ENCODE assay signal across 9 cellular contexts in the genomic region with DNA sequence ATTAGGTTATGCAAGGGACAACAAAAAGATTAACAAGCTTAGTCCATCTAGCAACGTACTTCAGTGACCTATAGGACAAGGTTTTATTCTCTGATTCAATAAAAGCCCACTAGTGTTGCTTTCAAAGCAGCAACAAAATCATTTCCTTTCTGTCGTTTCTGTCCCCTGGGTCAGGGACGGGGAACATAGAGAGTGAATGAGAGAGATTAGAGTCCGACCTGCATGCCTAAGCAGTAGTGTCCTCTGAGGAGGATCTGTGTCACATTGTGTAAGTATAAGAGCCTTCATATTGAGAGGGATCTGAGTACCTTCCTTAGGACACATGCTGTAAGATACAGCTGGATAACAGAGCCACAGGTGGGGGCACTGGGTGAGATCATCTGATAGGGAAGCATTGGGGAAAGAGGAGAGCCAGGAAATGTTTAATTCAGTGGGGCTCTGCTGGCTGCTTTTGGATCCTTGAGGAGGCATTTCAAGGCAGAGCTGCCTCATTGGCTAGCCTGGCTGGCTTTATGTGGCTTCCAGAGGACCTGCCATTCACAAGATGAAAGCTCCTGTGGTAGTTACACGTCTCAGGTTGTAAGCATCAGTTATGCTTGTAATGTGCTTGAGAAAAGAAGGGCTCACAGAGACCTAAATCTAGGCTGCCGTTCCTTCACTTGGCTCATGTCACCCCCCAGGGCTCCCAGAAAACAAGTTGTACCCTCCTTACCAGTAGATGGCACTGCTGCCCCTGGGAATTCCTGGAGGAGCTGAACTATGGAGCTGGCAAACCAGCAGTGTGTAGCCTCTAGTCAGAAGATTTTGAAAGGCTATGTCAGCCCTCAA. TPM values are rescaled to one million over a fixed set of nuclear protein-coding genes. Genes with fewer than 3 reads are reported as not detected.
A peak's percentile ranks its signal among the peaks of the same experiment; 100 is the strongest.
DNase-seq lines count a peak whose midpoint lies in the region; ATAC-seq and TF ChIP-seq lines count a peak whose summit lies in the region.
"Had no signal": no experiment of that assay in that cellular context is flagged by ENCODE, and none has a peak within 500 bp of the region (broad histone marks: within the 10 kb centered on the region; RNA-seq: fewer than 3 reads in every experiment).

No MANE protein-coding gene starts in this region.

- H3K27ac Mint-ChIP-seq in chondrocyte (ENCODE audit: unreplicated experiment), result no peak overlapping the region
- no peak overlapping the region for H3K27ac Mint-ChIP-seq in stimulated activated naive CD8-positive, alpha-beta T cell treated with anti-CD3 and anti-CD28 coated beads, Interleukin-15, amount 100 ng/mL, for 72 hours
- H3K27ac Mint-ChIP-seq: memory B cell had no signal

- H3K9ac ChIP-seq in OCI-LY1 (ENCODE audit: low read length), result no peak overlapping the region

- POLR2A ChIA-PET in GM10248 (lab: Yijun Ruan, JAX), result no interaction called here

- DNase-seq in 8988T (peak; percentile 76), GM10248 (ENCODE audit: extremely low spot score) (peak; percentile 61), chondrocyte (ENCODE audit: low spot score) (peak; percentile 55), left kidney (ENCODE audit: low read depth, low spot score) (peak; percentile 93)
- DNase-seq in Jurkat, Clone E6-1 (ENCODE audit: low read depth, low spot score), result peak; percentile 19
- DNase-seq in stimulated activated naive CD8-positive, alpha-beta T cell treated with anti-CD3 and anti-CD28 coated beads, Interleukin-15, amount 100 ng/mL, for 72 hours, result peak; percentile 10 to 45

- no peaks in the 10 kb centered on the region for H3K4me1 ChIP-seq in OCI-LY1 (ENCODE audit: insufficient read depth, low read length, severe bottlenecking)

- H3K27me3 ChIP-seq in OCI-LY1 (ENCODE audit: insufficient read depth, low read length), result peaks cover 6% of the 10 kb centered on the region; the same call in 1 of the 2 replicates

- peaks cover 26% of the 10 kb centered on the region for H3K27me3 Mint-ChIP-seq in chondrocyte (ENCODE audit: low read depth)
- peaks cover 53% of the 10 kb centered on the region for H3K27me3 Mint-ChIP-seq in stimulated activated naive CD8-positive, alpha-beta T cell treated with anti-CD3 and anti-CD28 coated beads, Interleukin-15, amount 100 ng/mL, for 72 hours

- H3K79me2 ChIP-seq in OCI-LY1 (ENCODE audit: insufficient read depth, low read length), result no peaks in the 10 kb centered on the region

- H3K4me3 ChIP-seq in Jurkat, Clone E6-1 (ENCODE audit: low read length), result no peak overlapping the region
- no peak overlapping the region for H3K4me3 ChIP-seq in OCI-LY1 (ENCODE audit: low read depth, low read length, poor library complexity, severe bottlenecking)

- TF ChIP-seq CTCF in GM10248 (IDR thresholded peaks at IDR 0.05; ENCODE audit: control extremely low read depth, extremely low read depth, low read depth, missing control alignments) (peak; percentile 68), OCI-LY1 (IDR thresholded peaks at IDR 0.05; ENCODE audit: low read length) (peak; percentile 73), chondrocyte (IDR thresholded peaks at IDR 0.05) (peak; percentile 92)

- H3K27ac ChIP-seq in OCI-LY1 (ENCODE audit: low read depth, low read length, poor library complexity, severe bottlenecking), result no peak overlapping the region

- CTCF ChIA-PET in GM10248 (lab: Yijun Ruan, JAX), result interaction anchor here (0.8 to 3.6 kb wide), 26 partner anchors 9 to 845 kb away, joined by 3 to 33 read pairs (median 4); no protein-coding TSS in a partner anchor

- H2AFZ ChIP-seq in OCI-LY1 (ENCODE audit: low read length), result no peak overlapping the region

- H3K9me3 ChIP-seq in OCI-LY1 (ENCODE audit: low read length), result no peaks in the 10 kb centered on the region

- no peaks in the 10 kb centered on the region for H3K9me2 ChIP-seq in OCI-LY1 (ENCODE audit: low read depth, low read length)

- H3K4me2 ChIP-seq in OCI-LY1 (ENCODE audit: low read length), result no peak overlapping the region

- peak; percentile 41 for ATAC-seq in stimulated activated naive CD8-positive, alpha-beta T cell treated with anti-CD3 and anti-CD28 coated beads, Interleukin-15, amount 100 ng/mL, for 72 hours
- no peak for ATAC-seq in GM18861 (IDR thresholded peaks at IDR 0.05; ENCODE audit: unreplicated experiment)

- no peaks in the 10 kb centered on the region for H3F3A ChIP-seq in OCI-LY1 (ENCODE audit: insufficient read depth, low read length)

- no peaks in the 10 kb centered on the region for H3K9me3 Mint-ChIP-seq in chondrocyte (ENCODE audit: low read depth)
- H3K9me3 Mint-ChIP-seq in stimulated activated naive CD8-positive, alpha-beta T cell treated with anti-CD3 and anti-CD28 coated beads, Interleukin-15, amount 100 ng/mL, for 72 hours, result no peaks in the 10 kb centered on the region
- H3K9me3 Mint-ChIP-seq: memory B cell had no signal

- no peak overlapping the region for H3K4me3 Mint-ChIP-seq in chondrocyte (ENCODE audit: unreplicated experiment)
- no peak overlapping the region for H3K4me3 Mint-ChIP-seq in stimulated activated naive CD8-positive, alpha-beta T cell treated with anti-CD3 and anti-CD28 coated beads, Interleukin-15, amount 100 ng/mL, for 72 hours
- H3K4me3 Mint-ChIP-seq: memory B cell had no signal

- H4K20me1 ChIP-seq in OCI-LY1 (ENCODE audit: insufficient read depth, low read length), result no peaks in the 10 kb centered on the region

- no peaks in the 10 kb centered on the region for H3K36me3 ChIP-seq in OCI-LY1 (ENCODE audit: insufficient read depth, low read length)

- H3K36me3 Mint-ChIP-seq in chondrocyte (ENCODE audit: low read depth), result no peaks in the 10 kb centered on the region
- H3K36me3 Mint-ChIP-seq: memory B cell had no signal

- peaks cover 23% of the 10 kb centered on the region for H3K4me1 Mint-ChIP-seq in chondrocyte (ENCODE audit: low read depth)
- peaks cover 17% of the 10 kb centered on the region for H3K4me1 Mint-ChIP-seq in stimulated activated naive CD8-positive, alpha-beta T cell treated with anti-CD3 and anti-CD28 coated beads, Interleukin-15, amount 100 ng/mL, for 72 hours

RNA-seq across cellular contexts. Expression of a gene that starts 2.7 kb away (rescaled TPM):
- not detected for polyA plus RNA-seq in Jurkat, Clone E6-1 (2012; ENCODE audit: insufficient read depth, insufficient read length)
- 1.7 to 7.1 TPM (median 5.6 TPM) in 3 replicates for total RNA-seq in chondrocyte

Comparison
In these comparisons a context has a peak if more than half of its experiments do, and no peak if none do; other contexts are left out.
1. DNase-seq: peak in every context shown above with its lines; median percentile 93 in left kidney; 76 in 8988T; 61 in GM10248; 55 in chondrocyte; 28 in stimulated activated naive CD8-positive, alpha-beta T cell treated with anti-CD3 and anti-CD28 coated beads, Interleukin-15, amount 100 ng/mL, for 72 hours; 19 in Jurkat, Clone E6-1.